Comparison of ENCODE assay signal across 18 cellular contexts in the genomic region with DNA sequence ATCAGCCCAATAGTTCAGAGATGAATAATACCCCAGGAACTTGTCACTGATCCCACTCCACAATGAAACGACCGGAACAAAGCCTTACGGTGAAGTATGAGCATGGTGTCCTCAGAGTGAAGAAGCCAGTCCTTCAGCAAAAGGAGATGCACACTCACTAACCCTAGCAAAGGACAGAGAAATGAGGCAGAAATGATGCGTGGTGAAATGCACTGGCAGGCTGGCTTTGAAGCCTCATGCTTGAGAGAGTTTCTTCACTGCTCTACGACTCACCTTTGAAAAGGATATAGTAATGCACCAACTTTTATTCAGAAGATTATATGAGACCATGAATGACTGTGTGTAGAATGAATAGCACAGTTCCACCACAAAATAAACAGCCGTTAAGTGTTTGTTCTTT.
"Had no signal": no experiment of that assay in that cellular context is flagged by ENCODE, and none has a peak within 500 bp of the region (broad histone marks: within the 10 kb centered on the region; RNA-seq: fewer than 3 reads in every experiment).

No MANE protein-coding gene starts in this region.

- ATAC-seq: activated CD8-positive, alpha-beta memory T cell treated with anti-CD3 and anti-CD28 coated beads, Interleukin-2, amount 10 ng/mL, durations not matched to agents 7 days and 5 days; sciatic nerve; stimulated activated naive B cell treated with anti-CD40 and anti-IgM and Interleukin-4, amounts not matched to agents 10 μg/mL and 1 μg/mL and 100 μg/mL, for 72 hours; WTC11 had no signal

- H3K27ac Mint-ChIP-seq: activated CD4-positive, alpha-beta memory T cell treated with anti-CD3 and anti-CD28 coated beads, Interleukin-2, amount 10 ng/mL, durations not matched to agents 7 days and 5 days; activated CD8-positive, alpha-beta memory T cell treated with anti-CD3 and anti-CD28 coated beads, Interleukin-2, amount 10 ng/mL, durations not matched to agents 7 days and 5 days; activated naive CD8-positive, alpha-beta T cell treated with anti-CD3 and anti-CD28 coated beads, Interleukin-2, amount 10 ng/mL, durations not matched to agents 7 days and 5 days; brain; nephron; stimulated activated naive B cell treated with anti-CD40 and anti-IgM and Interleukin-4, amounts not matched to agents 10 μg/mL and 1 μg/mL and 100 μg/mL, for 72 hours; WTC11 had no signal

- H3K4me3 Mint-ChIP-seq: activated CD4-positive, alpha-beta memory T cell treated with anti-CD3 and anti-CD28 coated beads, Interleukin-2, amount 10 ng/mL, durations not matched to agents 7 days and 5 days; activated CD8-positive, alpha-beta memory T cell treated with anti-CD3 and anti-CD28 coated beads, Interleukin-2, amount 10 ng/mL, durations not matched to agents 7 days and 5 days; activated naive CD8-positive, alpha-beta T cell treated with anti-CD3 and anti-CD28 coated beads, Interleukin-2, amount 10 ng/mL, durations not matched to agents 7 days and 5 days; brain; nephron; stimulated activated naive B cell treated with anti-CD40 and anti-IgM and Interleukin-4, amounts not matched to agents 10 μg/mL and 1 μg/mL and 100 μg/mL, for 72 hours; WTC11 had no signal

- H3K27me3 Mint-ChIP-seq: activated CD4-positive, alpha-beta memory T cell treated with anti-CD3 and anti-CD28 coated beads, Interleukin-2, amount 10 ng/mL, durations not matched to agents 7 days and 5 days; brain had no signal

- H3K9me3 Mint-ChIP-seq: activated CD4-positive, alpha-beta memory T cell treated with anti-CD3 and anti-CD28 coated beads, Interleukin-2, amount 10 ng/mL, durations not matched to agents 7 days and 5 days; activated naive CD8-positive, alpha-beta T cell treated with anti-CD3 and anti-CD28 coated beads, Interleukin-2, amount 10 ng/mL, durations not matched to agents 7 days and 5 days; brain; nephron; stimulated activated naive B cell treated with anti-CD40 and anti-IgM and Interleukin-4, amounts not matched to agents 10 μg/mL and 1 μg/mL and 100 μg/mL, for 72 hours; WTC11 had no signal

- DNase-seq: activated CD4-positive, alpha-beta memory T cell treated with anti-CD3 and anti-CD28 coated beads, Interleukin-2, amount 10 ng/mL, durations not matched to agents 7 days and 5 days; activated CD4-positive, alpha-beta T cell treated with anti-CD3 and anti-CD28 coated beads for 48 hours; activated CD8-positive, alpha-beta memory T cell treated with anti-CD3 and anti-CD28 coated beads, Interleukin-2, amount 10 ng/mL, durations not matched to agents 7 days and 5 days; activated naive CD4-positive, alpha-beta T cell treated with Interleukin-2 at 50 U/mL for 16 hours; activated naive CD8-positive, alpha-beta T cell treated with anti-CD3 and anti-CD28 coated beads, Interleukin-2, amount 10 ng/mL, durations not matched to agents 7 days and 5 days; amygdala; central memory CD4-positive, alpha-beta T cell; dorsolateral prefrontal cortex; kidney; left ventricle myocardium inferior; mammary epithelial cell; midbrain; stimulated activated naive B cell treated with anti-CD40 and anti-IgM and Interleukin-4, amounts not matched to agents 10 μg/mL and 1 μg/mL and 100 μg/mL, for 72 hours; upper lobe of left lung had no signal

- H3K36me3 Mint-ChIP-seq: activated CD8-positive, alpha-beta memory T cell treated with anti-CD3 and anti-CD28 coated beads, Interleukin-2, amount 10 ng/mL, durations not matched to agents 7 days and 5 days; activated naive CD8-positive, alpha-beta T cell treated with anti-CD3 and anti-CD28 coated beads, Interleukin-2, amount 10 ng/mL, durations not matched to agents 7 days and 5 days; brain; stimulated activated naive B cell treated with anti-CD40 and anti-IgM and Interleukin-4, amounts not matched to agents 10 μg/mL and 1 μg/mL and 100 μg/mL, for 72 hours; WTC11 had no signal

- H3K4me1 Mint-ChIP-seq: activated CD4-positive, alpha-beta memory T cell treated with anti-CD3 and anti-CD28 coated beads, Interleukin-2, amount 10 ng/mL, durations not matched to agents 7 days and 5 days; activated CD8-positive, alpha-beta memory T cell treated with anti-CD3 and anti-CD28 coated beads, Interleukin-2, amount 10 ng/mL, durations not matched to agents 7 days and 5 days; activated naive CD8-positive, alpha-beta T cell treated with anti-CD3 and anti-CD28 coated beads, Interleukin-2, amount 10 ng/mL, durations not matched to agents 7 days and 5 days; nephron; stimulated activated naive B cell treated with anti-CD40 and anti-IgM and Interleukin-4, amounts not matched to agents 10 μg/mL and 1 μg/mL and 100 μg/mL, for 72 hours had no signal
